In the genomic region with DNA sequence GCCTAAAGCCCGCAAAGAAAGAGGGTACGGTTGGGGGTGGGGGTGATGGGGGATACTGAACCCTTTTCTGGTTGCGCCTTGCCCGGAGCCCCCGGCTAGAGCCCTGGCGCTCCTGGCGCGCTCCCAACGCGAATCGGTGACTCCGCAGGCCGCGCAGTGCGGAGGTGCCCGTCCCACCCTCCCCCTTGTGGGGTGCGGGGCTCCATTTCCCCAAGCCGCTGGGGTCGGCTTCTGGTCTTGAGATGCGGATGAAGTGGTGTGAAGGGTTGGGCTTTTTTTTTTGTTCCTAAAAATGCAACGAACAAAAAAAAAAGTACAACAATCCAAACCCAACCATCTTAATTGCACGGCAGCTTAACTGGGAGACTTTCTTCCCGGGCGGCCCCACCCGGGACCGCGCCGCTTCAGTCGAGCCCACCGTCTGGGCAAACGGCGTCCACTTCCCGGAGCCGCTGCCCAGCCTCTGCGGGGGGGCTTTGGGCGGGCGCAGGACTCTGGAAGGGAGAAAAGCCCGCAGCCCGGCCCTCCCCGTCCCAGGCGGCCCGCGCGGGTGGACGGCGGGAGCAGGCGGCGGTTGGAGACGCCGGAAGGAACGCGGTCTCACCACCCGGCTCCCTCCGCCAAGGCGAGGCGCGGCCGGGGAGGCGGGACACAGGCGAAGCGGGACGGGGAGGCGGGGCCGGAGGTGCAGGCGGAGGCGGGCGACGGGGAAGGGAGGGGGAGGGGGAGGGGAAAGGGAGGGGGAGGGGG, we compare ENCODE assay signal across 1 cellular context.
TF ChIP-seq lines count a peak whose summit lies in the region.

No MANE protein-coding gene starts in this region.

TF ChIP-seq in K562, 482 proteins besides CTCF, POLR2A, EP300 and RAD21 (continued from another document and continues in another):
- TF ChIP-seq, protein P1, sequence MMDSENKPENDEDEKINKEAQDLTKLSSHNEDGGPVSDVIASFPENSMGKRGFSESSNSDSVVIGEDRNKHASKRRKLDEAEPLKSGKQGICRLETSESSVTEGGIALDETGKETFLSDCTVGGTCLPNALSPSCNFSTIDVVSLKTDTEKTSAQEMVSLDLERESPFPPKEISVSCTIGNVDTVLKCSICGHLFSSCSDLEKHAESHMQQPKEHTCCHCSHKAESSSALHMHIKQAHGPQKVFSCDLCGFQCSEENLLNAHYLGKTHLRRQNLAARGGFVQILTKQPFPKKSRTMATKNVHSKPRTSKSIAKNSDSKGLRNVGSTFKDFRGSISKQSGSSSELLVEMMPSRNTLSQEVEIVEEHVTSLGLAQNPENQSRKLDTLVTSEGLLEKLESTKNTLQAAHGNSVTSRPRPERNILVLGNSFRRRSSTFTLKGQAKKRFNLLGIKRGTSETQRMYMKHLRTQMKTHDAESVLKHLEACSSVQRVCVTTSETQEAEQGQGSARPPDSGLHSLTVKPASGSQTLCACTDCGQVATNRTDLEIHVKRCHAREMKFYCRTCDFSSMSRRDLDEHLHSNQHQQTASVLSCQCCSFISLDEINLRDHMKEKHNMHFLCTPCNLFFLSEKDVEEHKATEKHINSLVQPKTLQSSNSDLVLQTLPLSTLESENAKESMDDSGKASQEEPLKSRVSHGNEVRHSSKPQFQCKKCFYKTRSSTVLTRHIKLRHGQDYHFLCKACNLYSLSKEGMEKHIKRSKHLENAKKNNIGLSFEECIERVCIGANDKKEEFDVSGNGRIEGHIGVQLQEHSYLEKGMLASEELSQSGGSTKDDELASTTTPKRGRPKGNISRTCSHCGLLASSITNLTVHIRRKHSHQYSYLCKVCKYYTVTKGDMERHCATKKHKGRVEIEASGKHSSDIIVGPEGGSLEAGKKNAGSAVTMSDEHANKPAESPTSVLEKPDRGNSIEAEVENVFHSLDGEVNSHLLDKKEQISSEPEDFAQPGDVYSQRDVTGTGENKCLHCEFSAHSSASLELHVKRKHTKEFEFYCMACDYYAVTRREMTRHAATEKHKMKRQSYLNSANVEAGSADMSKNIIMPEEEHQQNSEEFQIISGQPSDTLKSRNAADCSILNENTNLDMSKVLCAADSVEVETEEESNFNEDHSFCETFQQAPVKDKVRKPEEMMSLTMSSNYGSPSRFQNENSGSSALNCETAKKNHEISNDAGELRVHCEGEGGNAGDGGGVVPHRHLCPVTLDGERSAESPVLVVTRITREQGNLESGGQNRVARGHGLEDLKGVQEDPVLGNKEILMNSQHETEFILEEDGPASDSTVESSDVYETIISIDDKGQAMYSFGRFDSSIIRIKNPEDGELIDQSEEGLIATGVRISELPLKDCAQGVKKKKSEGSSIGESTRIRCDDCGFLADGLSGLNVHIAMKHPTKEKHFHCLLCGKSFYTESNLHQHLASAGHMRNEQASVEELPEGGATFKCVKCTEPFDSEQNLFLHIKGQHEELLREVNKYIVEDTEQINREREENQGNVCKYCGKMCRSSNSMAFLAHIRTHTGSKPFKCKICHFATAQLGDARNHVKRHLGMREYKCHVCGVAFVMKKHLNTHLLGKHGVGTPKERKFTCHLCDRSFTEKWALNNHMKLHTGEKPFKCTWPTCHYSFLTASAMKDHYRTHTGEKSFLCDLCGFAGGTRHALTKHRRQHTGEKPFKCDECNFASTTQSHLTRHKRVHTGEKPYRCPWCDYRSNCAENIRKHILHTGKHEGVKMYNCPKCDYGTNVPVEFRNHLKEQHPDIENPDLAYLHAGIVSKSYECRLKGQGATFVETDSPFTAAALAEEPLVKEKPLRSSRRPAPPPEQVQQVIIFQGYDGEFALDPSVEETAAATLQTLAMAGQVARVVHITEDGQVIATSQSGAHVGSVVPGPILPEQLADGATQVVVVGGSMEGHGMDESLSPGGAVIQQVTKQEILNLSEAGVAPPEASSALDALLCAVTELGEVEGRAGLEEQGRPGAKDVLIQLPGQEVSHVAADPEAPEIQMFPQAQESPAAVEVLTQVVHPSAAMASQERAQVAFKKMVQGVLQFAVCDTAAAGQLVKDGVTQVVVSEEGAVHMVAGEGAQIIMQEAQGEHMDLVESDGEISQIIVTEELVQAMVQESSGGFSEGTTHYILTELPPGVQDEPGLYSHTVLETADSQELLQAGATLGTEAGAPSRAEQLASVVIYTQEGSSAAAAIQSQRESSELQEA (IDR thresholded peaks at IDR 0.05; ENCODE audit: low read depth) = no peak
- TF ChIP-seq, protein P2, sequence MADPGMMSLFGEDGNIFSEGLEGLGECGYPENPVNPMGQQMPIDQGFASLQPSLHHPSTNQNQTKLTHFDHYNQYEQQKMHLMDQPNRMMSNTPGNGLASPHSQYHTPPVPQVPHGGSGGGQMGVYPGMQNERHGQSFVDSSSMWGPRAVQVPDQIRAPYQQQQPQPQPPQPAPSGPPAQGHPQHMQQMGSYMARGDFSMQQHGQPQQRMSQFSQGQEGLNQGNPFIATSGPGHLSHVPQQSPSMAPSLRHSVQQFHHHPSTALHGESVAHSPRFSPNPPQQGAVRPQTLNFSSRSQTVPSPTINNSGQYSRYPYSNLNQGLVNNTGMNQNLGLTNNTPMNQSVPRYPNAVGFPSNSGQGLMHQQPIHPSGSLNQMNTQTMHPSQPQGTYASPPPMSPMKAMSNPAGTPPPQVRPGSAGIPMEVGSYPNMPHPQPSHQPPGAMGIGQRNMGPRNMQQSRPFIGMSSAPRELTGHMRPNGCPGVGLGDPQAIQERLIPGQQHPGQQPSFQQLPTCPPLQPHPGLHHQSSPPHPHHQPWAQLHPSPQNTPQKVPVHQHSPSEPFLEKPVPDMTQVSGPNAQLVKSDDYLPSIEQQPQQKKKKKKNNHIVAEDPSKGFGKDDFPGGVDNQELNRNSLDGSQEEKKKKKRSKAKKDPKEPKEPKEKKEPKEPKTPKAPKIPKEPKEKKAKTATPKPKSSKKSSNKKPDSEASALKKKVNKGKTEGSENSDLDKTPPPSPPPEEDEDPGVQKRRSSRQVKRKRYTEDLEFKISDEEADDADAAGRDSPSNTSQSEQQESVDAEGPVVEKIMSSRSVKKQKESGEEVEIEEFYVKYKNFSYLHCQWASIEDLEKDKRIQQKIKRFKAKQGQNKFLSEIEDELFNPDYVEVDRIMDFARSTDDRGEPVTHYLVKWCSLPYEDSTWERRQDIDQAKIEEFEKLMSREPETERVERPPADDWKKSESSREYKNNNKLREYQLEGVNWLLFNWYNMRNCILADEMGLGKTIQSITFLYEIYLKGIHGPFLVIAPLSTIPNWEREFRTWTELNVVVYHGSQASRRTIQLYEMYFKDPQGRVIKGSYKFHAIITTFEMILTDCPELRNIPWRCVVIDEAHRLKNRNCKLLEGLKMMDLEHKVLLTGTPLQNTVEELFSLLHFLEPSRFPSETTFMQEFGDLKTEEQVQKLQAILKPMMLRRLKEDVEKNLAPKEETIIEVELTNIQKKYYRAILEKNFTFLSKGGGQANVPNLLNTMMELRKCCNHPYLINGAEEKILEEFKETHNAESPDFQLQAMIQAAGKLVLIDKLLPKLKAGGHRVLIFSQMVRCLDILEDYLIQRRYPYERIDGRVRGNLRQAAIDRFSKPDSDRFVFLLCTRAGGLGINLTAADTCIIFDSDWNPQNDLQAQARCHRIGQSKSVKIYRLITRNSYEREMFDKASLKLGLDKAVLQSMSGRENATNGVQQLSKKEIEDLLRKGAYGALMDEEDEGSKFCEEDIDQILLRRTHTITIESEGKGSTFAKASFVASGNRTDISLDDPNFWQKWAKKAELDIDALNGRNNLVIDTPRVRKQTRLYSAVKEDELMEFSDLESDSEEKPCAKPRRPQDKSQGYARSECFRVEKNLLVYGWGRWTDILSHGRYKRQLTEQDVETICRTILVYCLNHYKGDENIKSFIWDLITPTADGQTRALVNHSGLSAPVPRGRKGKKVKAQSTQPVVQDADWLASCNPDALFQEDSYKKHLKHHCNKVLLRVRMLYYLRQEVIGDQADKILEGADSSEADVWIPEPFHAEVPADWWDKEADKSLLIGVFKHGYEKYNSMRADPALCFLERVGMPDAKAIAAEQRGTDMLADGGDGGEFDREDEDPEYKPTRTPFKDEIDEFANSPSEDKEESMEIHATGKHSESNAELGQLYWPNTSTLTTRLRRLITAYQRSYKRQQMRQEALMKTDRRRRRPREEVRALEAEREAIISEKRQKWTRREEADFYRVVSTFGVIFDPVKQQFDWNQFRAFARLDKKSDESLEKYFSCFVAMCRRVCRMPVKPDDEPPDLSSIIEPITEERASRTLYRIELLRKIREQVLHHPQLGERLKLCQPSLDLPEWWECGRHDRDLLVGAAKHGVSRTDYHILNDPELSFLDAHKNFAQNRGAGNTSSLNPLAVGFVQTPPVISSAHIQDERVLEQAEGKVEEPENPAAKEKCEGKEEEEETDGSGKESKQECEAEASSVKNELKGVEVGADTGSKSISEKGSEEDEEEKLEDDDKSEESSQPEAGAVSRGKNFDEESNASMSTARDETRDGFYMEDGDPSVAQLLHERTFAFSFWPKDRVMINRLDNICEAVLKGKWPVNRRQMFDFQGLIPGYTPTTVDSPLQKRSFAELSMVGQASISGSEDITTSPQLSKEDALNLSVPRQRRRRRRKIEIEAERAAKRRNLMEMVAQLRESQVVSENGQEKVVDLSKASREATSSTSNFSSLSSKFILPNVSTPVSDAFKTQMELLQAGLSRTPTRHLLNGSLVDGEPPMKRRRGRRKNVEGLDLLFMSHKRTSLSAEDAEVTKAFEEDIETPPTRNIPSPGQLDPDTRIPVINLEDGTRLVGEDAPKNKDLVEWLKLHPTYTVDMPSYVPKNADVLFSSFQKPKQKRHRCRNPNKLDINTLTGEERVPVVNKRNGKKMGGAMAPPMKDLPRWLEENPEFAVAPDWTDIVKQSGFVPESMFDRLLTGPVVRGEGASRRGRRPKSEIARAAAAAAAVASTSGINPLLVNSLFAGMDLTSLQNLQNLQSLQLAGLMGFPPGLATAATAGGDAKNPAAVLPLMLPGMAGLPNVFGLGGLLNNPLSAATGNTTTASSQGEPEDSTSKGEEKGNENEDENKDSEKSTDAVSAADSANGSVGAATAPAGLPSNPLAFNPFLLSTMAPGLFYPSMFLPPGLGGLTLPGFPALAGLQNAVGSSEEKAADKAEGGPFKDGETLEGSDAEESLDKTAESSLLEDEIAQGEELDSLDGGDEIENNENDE (IDR thresholded peaks at IDR 0.05; ENCODE audit: low read depth, low read length) = no peak
- TF ChIP-seq SETDB1 (IDR thresholded peaks at IDR 0.05; ENCODE audit: low read length) (no peak), GABPB1 (CRISPR knock-in tag; IDR thresholded peaks at IDR 0.05) (no peak; the same call in none of the 2 replicates), ZNF551 (CRISPR knock-in tag; IDR thresholded peaks at IDR 0.05) (no peak), RBFOX2 (IDR thresholded peaks at IDR 0.05; ENCODE audit: low read depth, low read length) (peak; percentile 89), ASH1L (IDR thresholded peaks at IDR 0.05; ENCODE audit: borderline replicate concordance, low read depth, partially characterized antibody) (no peak), C11orf30 (IDR thresholded peaks at IDR 0.05; ENCODE audit: low read depth) (no peak), MBD2 (IDR thresholded peaks at IDR 0.05; ENCODE audit: borderline replicate concordance, low read depth) (no peak), HNRNPLL (IDR thresholded peaks at IDR 0.05; ENCODE audit: low read depth, low read length, poor library complexity, severe bottlenecking) (peak; percentile 88), ZNF778 (CRISPR knock-in tag; IDR thresholded peaks at IDR 0.05) (no peak), ZNF174 (CRISPR knock-in tag; IDR thresholded peaks at IDR 0.05) (no peak), FIP1L1 (IDR thresholded peaks at IDR 0.05; ENCODE audit: low read depth, low read length, poor library complexity, severe bottlenecking) (no peak), MED1 (CRISPR knock-in tag; IDR thresholded peaks at IDR 0.05; ENCODE audit: borderline replicate concordance) (no peak), TBL1XR1 (IDR thresholded peaks at IDR 0.05; ENCODE audit: low read length in 2 of 2) (no peak), RBM25 (IDR thresholded peaks at IDR 0.05; ENCODE audit: low read depth, low read length, severe bottlenecking) (no peak)
- TF ChIP-seq, protein P3, sequence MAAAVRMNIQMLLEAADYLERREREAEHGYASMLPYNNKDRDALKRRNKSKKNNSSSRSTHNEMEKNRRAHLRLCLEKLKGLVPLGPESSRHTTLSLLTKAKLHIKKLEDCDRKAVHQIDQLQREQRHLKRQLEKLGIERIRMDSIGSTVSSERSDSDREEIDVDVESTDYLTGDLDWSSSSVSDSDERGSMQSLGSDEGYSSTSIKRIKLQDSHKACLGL (CRISPR knock-in tag; IDR thresholded peaks at IDR 0.05; ENCODE audit: borderline replicate concordance, poor library complexity, severe bottlenecking) = no peak
- TF ChIP-seq, protein P4, sequence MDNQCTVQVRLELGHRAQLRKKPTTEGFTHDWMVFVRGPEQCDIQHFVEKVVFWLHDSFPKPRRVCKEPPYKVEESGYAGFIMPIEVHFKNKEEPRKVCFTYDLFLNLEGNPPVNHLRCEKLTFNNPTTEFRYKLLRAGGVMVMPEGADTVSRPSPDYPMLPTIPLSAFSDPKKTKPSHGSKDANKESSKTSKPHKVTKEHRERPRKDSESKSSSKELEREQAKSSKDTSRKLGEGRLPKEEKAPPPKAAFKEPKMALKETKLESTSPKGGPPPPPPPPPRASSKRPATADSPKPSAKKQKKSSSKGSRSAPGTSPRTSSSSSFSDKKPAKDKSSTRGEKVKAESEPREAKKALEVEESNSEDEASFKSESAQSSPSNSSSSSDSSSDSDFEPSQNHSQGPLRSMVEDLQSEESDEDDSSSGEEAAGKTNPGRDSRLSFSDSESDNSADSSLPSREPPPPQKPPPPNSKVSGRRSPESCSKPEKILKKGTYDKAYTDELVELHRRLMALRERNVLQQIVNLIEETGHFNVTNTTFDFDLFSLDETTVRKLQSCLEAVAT (IDR thresholded peaks at IDR 0.05) = no peak
- TF ChIP-seq, protein P5, sequence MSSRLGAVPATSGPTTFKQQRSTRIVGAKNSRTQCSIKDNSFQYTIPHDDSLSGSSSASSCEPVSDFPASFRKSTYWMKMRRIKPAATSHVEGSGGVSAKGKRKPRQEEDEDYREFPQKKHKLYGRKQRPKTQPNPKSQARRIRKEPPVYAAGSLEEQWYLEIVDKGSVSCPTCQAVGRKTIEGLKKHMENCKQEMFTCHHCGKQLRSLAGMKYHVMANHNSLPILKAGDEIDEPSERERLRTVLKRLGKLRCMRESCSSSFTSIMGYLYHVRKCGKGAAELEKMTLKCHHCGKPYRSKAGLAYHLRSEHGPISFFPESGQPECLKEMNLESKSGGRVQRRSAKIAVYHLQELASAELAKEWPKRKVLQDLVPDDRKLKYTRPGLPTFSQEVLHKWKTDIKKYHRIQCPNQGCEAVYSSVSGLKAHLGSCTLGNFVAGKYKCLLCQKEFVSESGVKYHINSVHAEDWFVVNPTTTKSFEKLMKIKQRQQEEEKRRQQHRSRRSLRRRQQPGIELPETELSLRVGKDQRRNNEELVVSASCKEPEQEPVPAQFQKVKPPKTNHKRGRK (tag; IDR thresholded peaks at IDR 0.05) = no peak
- TF ChIP-seq, protein P6, sequence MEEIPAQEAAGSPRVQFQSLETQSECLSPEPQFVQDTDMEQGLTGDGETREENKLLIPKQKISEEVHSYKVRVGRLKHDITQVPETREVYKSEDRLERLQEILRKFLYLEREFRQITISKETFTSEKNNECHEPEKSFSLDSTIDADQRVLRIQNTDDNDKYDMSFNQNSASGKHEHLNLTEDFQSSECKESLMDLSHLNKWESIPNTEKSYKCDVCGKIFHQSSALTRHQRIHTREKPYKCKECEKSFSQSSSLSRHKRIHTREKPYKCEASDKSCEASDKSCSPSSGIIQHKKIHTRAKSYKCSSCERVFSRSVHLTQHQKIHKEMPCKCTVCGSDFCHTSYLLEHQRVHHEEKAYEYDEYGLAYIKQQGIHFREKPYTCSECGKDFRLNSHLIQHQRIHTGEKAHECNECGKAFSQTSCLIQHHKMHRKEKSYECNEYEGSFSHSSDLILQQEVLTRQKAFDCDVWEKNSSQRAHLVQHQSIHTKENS (CRISPR knock-in tag; IDR thresholded peaks at IDR 0.05) = no peak
- TF ChIP-seq, protein P7, sequence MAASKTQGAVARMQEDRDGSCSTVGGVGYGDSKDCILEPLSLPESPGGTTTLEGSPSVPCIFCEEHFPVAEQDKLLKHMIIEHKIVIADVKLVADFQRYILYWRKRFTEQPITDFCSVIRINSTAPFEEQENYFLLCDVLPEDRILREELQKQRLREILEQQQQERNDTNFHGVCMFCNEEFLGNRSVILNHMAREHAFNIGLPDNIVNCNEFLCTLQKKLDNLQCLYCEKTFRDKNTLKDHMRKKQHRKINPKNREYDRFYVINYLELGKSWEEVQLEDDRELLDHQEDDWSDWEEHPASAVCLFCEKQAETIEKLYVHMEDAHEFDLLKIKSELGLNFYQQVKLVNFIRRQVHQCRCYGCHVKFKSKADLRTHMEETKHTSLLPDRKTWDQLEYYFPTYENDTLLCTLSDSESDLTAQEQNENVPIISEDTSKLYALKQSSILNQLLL (CRISPR knock-in tag; IDR thresholded peaks at IDR 0.05; ENCODE audit: borderline replicate concordance) = no peak
